ENCODE assay signal across 15 cellular contexts in genomic region chr16:68274441-68274840, GRCh38. TPM values are rescaled to one million over a fixed set of nuclear protein-coding genes. Genes with fewer than 3 reads are reported as not detected.
DNase-seq lines count a peak whose midpoint lies in the region; ATAC-seq and TF ChIP-seq lines count a peak whose summit lies in the region.
"Had no signal": no experiment of that assay in that cellular context is flagged by ENCODE, and none has a peak within 500 bp of the region (broad histone marks: within the 10 kb centered on the region; RNA-seq: fewer than 3 reads in every experiment).

No MANE protein-coding gene starts in this region.

- no peak overlapping the region for H3K4me3 ChIP-seq in MM.1S (ENCODE audit: low read length)
- H3K4me3 ChIP-seq in spleen: no peak overlapping the region
- H3K4me3 ChIP-seq in osteoblast (ENCODE audit: insufficient read depth, low read length): no peak overlapping the region

- 89 to 95% (median 91%) methylated on average over 4 of the region's 4 CpGs for WGBS in spleen, 5 donors

- peak overlapping the region; percentile 79; the same call in 1 of the 2 replicates for H3K27ac ChIP-seq in MM.1S (ENCODE audit: low read length)
- peak overlapping the region in 6 of 8 donors; percentile 27 to 73 (median 60) for H3K27ac ChIP-seq in spleen
- H3K27ac ChIP-seq in osteoblast (ENCODE audit: low read depth, low read length): no peak overlapping the region

- peaks cover 86% of the 10 kb centered on the region for H3K36me3 Mint-ChIP-seq in activated T-cell treated with anti-CD3 and anti-CD28 coated beads, Interleukin-2, amount 50 U/mL, for 24 hours (ENCODE audit: low read depth)
- peaks cover 55% of the 10 kb centered on the region for H3K36me3 Mint-ChIP-seq in activated naive CD8-positive, alpha-beta T cell treated with anti-CD3 and anti-CD28 coated beads, Interleukin-2, amount 50 U/mL, for 24 hours (ENCODE audit: low read depth)

- H2AFZ ChIP-seq in MM.1S (ENCODE audit: low read length) (no peak overlapping the region), osteoblast (ENCODE audit: low read length) (no peak overlapping the region)

- H3K27me3 ChIP-seq in MM.1S (replicated peaks; ENCODE audit: insufficient read depth, low read length) (no peaks in the 10 kb centered on the region), spleen (replicated peaks in 1 of 7) (no peaks in the 10 kb centered on the region), osteoblast (ENCODE audit: insufficient read depth, low read length) (no peaks in the 10 kb centered on the region)

- no peak for TF ChIP-seq CTCF in MM.1S (IDR thresholded peaks at IDR 0.05; ENCODE audit: low read length)
- TF ChIP-seq CTCF in spleen (IDR thresholded peaks at IDR 0.05 in 8 of 11, conservative IDR thresholded peaks at IDR 0.05 in 3 of 11): no peak
- TF ChIP-seq CTCF in osteoblast (IDR thresholded peaks at IDR 0.05; ENCODE audit: extremely low read depth, low read depth, low read length): no peak

- H3K4me2 ChIP-seq in MM.1S (ENCODE audit: low read depth, low read length): peak overlapping the region; percentile 40
- H3K4me2 ChIP-seq in osteoblast (ENCODE audit: insufficient read depth, low read length): no peak overlapping the region

- no peak for ATAC-seq in activated naive CD8-positive, alpha-beta T cell treated with anti-CD3 and anti-CD28 coated beads, Interleukin-2, amount 50 U/mL, for 24 hours

- H3K9me2 ChIP-seq in MM.1S (replicated peaks; ENCODE audit: insufficient read depth, low read length): no peaks in the 10 kb centered on the region

- H3K9ac ChIP-seq in MM.1S (ENCODE audit: low read length): peak overlapping the region; percentile 3; the same call in 1 of the 2 replicates

- H3K79me2 ChIP-seq in MM.1S (ENCODE audit: low read length): peaks cover 78% of the 10 kb centered on the region
- peaks cover 73% of the 10 kb centered on the region for H3K79me2 ChIP-seq in osteoblast (ENCODE audit: insufficient read depth, low read length)

- H3K36me3 ChIP-seq in MM.1S (replicated peaks; ENCODE audit: insufficient read depth, low read length) (no peaks in the 10 kb centered on the region), spleen (peaks cover 0 to 93% (median 16%) of the 10 kb centered on the region in 6 donors), osteoblast (ENCODE audit: insufficient read depth, low read length) (peaks cover 55% of the 10 kb centered on the region)

- H3K9me3 ChIP-seq in MM.1S (replicated peaks; ENCODE audit: insufficient read depth, low read length) (no peaks in the 10 kb centered on the region), spleen (no peaks in the 10 kb centered on the region), osteoblast (ENCODE audit: low read depth, low read length) (no peaks in the 10 kb centered on the region)

- H4K20me1 ChIP-seq in MM.1S (ENCODE audit: insufficient read depth, low read length): no peaks in the 10 kb centered on the region
- H4K20me1 ChIP-seq in osteoblast (ENCODE audit: insufficient read depth, low read length): peaks cover 58% of the 10 kb centered on the region

- peak overlapping the region; percentile 95 for H3K27ac Mint-ChIP-seq in activated T-cell treated with anti-CD3 and anti-CD28 coated beads, Interleukin-2, amount 50 U/mL, for 24 hours
- peak overlapping the region; percentile 90 for H3K27ac Mint-ChIP-seq in activated naive CD8-positive, alpha-beta T cell treated with anti-CD3 and anti-CD28 coated beads, Interleukin-2, amount 50 U/mL, for 24 hours
- H3K27ac Mint-ChIP-seq: dendritic cell treated with granulocyte-macrophage colony-stimulating factor and Interleukin-4, amounts not matched to agents 40 ng/mL and 50 ng/mL, for 4 days had no signal

- no peak for DNase-seq in activated T-cell treated with anti-CD3 and anti-CD28 coated beads, Interleukin-2, amount 50 U/mL, for 24 hours
- DNase-seq in activated T-cell treated with anti-CD3 and anti-CD28 coated beads, Interleukin-2, amount 50 U/mL, for 48 hours: no peak
- DNase-seq in MM.1S (no peak), spleen (no peak), GM19240 (ENCODE audit: insufficient read length, low spot score) (no peak), HuH-7 (ENCODE audit: low spot score) (no peak), osteoblast (ENCODE audit: insufficient read length, low spot score, missing footprints) (no peak)
- DNase-seq in activated naive CD8-positive, alpha-beta T cell treated with anti-CD3 and anti-CD28 coated beads, Interleukin-2, amount 50 U/mL, for 24 hours: no peak
- DNase-seq: activated CD8-positive, alpha-beta memory T cell treated with anti-CD3 and anti-CD28 coated beads, Interleukin-2, amount 50 U/mL, for 48 hours; GOT3; head of caudate nucleus; retina; SHP77 treated with DMSO at 0.1 percent for 48 hours; stimulated activated CD4-positive, alpha-beta T cell treated with anti-CD3 and anti-CD28 coated beads, Interleukin-2, amount 100 ng/mL, for 48 hours had no signal

- H3F3A ChIP-seq in MM.1S (ENCODE audit: insufficient read depth, low read length): peaks cover 59% of the 10 kb centered on the region

- no peaks in the 10 kb centered on the region for H3K9me3 Mint-ChIP-seq in activated T-cell treated with anti-CD3 and anti-CD28 coated beads, Interleukin-2, amount 50 U/mL, for 24 hours
- no peaks in the 10 kb centered on the region for H3K9me3 Mint-ChIP-seq in activated naive CD8-positive, alpha-beta T cell treated with anti-CD3 and anti-CD28 coated beads, Interleukin-2, amount 50 U/mL, for 24 hours
- H3K9me3 Mint-ChIP-seq: dendritic cell treated with granulocyte-macrophage colony-stimulating factor and Interleukin-4, amounts not matched to agents 40 ng/mL and 50 ng/mL, for 4 days had no signal

- no peak overlapping the region for H3K4me3 Mint-ChIP-seq in activated T-cell treated with anti-CD3 and anti-CD28 coated beads, Interleukin-2, amount 50 U/mL, for 24 hours
- no peak overlapping the region for H3K4me3 Mint-ChIP-seq in activated naive CD8-positive, alpha-beta T cell treated with anti-CD3 and anti-CD28 coated beads, Interleukin-2, amount 50 U/mL, for 24 hours
- H3K4me3 Mint-ChIP-seq: dendritic cell treated with granulocyte-macrophage colony-stimulating factor and Interleukin-4, amounts not matched to agents 40 ng/mL and 50 ng/mL, for 4 days had no signal

- H3K27me3 Mint-ChIP-seq in activated T-cell treated with anti-CD3 and anti-CD28 coated beads, Interleukin-2, amount 50 U/mL, for 24 hours: no peaks in the 10 kb centered on the region
- no peaks in the 10 kb centered on the region for H3K27me3 Mint-ChIP-seq in activated naive CD8-positive, alpha-beta T cell treated with anti-CD3 and anti-CD28 coated beads, Interleukin-2, amount 50 U/mL, for 24 hours
- H3K27me3 Mint-ChIP-seq: dendritic cell treated with granulocyte-macrophage colony-stimulating factor and Interleukin-4, amounts not matched to agents 40 ng/mL and 50 ng/mL, for 4 days had no signal

- intact Hi-C loops in spleen (cut with DNase I; ENCODE audit: low total_unique reads): no loop called here

- H3K4me1 Mint-ChIP-seq in activated T-cell treated with anti-CD3 and anti-CD28 coated beads, Interleukin-2, amount 50 U/mL, for 24 hours (ENCODE audit: low read depth): peaks cover 75% of the 10 kb centered on the region
- peaks cover 77% of the 10 kb centered on the region for H3K4me1 Mint-ChIP-seq in activated naive CD8-positive, alpha-beta T cell treated with anti-CD3 and anti-CD28 coated beads, Interleukin-2, amount 50 U/mL, for 24 hours

- no peak for TF ChIP-seq POLR2A in spleen (IDR thresholded peaks at IDR 0.05)

- H3K4me1 ChIP-seq in MM.1S (ENCODE audit: low read length) (peaks cover 63% of the 10 kb centered on the region), spleen (peaks cover 18 to 86% (median 52%) of the 10 kb centered on the region in 6 donors), osteoblast (ENCODE audit: insufficient read depth, low read length) (peaks cover 4% of the 10 kb centered on the region)

RNA-seq across cellular contexts. Expression of gene SLC7A6, which starts 10.1 kb away (rescaled TPM):
- total RNA-seq in spleen: 10 to 100 TPM; 24.9 to 62.8 (median 50.7) TPM
- polyA plus RNA-seq in spleen: 10 to 100 TPM in 2 of 3 donors, 1 to 10 TPM in 1; 9.8 to 12.3 (median 11.6) TPM
- total RNA-seq in osteoblast: 35.1 and 36.9 TPM in 2 replicates

RNA-seq across cellular contexts. Expression of gene PLA2G15, which starts 29.3 kb away (rescaled TPM):
- 10 to 100 TPM; 26.1 to 40.4 (median 35.7) TPM for total RNA-seq in spleen
- polyA plus RNA-seq in spleen: 1 to 10 TPM; 6.3 to 8.5 (median 7.9) TPM
- 30.8 and 30.9 TPM in 2 replicates for total RNA-seq in osteoblast

RNA-seq across cellular contexts. Expression of gene SLC7A6OS, which starts 36.3 kb away (rescaled TPM):
- total RNA-seq in spleen (10 to 100 TPM; 17.6 to 30.6 (median 26.6) TPM), osteoblast (12.1 and 12.3 TPM in 2 replicates)
- polyA plus RNA-seq in spleen: 10 to 100 TPM in 1 of 3 donors, 1 to 10 TPM in 2; 7.5 to 10.6 (median 8.5) TPM

RNA-seq across cellular contexts. Expression of gene PRMT7, which starts 36.4 kb away (rescaled TPM):
- total RNA-seq in spleen (10 to 100 TPM; 31.9 to 66.4 (median 42.8) TPM), osteoblast (35.4 and 36.9 TPM in 2 replicates)
- polyA plus RNA-seq in spleen: 10 to 100 TPM; 25.0 to 48.2 (median 40.5) TPM

RNA-seq across cellular contexts. Expression of gene ESRP2, which starts 38.5 kb away (rescaled TPM):
- total RNA-seq in spleen: under 1 TPM in 5 of 7 donors, not detected in 2; 0.20 to 0.35 (median 0.27) TPM
- polyA plus RNA-seq in spleen: under 1 TPM; 0.02 to 0.16 (median 0.09) TPM
- total RNA-seq in osteoblast: under 0.01 TPM in 1 of 2 replicates, not detected in the other
